In the genomic region with DNA sequence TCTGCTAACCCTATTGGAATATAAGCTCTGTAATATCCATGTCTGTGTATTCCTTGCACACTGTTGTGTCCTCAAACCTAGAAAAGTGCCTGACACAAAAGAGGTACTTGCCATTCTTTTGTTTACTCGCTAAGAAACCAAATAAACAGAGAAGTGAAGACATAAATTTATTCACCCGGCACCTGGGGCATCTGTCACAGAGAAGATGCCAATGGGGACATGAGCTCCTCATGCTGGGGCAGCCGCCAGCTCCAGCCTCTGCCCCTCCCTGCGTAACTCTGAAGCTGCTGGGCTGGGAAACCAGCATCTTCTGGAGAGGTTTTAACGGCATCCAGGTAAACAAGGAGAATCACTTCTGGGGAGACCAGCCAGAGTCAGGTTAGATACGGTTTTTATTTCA, we compare ENCODE assay signal across 30 cellular contexts.
"Had no signal": no experiment of that assay in that cellular context is flagged by ENCODE, and none has a peak within 500 bp of the region (broad histone marks: within the 10 kb centered on the region; RNA-seq: fewer than 3 reads in every experiment).

No MANE protein-coding gene starts in this region.

- H3K27ac ChIP-seq: brain microvascular endothelial cell, esophagus muscularis mucosa, foreskin keratinocyte, gastroesophageal sphincter, heart right ventricle had no signal

- H3K9me3 ChIP-seq: esophagus muscularis mucosa, gastroesophageal sphincter, heart right ventricle had no signal

- DNase-seq: activated CD4-positive, alpha-beta memory T cell treated with anti-CD3 and anti-CD28 coated beads for 36 hours; activated CD4-positive, alpha-beta T cell treated with anti-CD3 and anti-CD28 coated beads for 36 hours; activated CD4-positive, alpha-beta T cell treated with anti-CD3 and anti-CD28 coated beads, Interleukin-2, amount 10 ng/mL, durations not matched to agents 24 days and 14 days; activated CD4-positive, CD25-positive, alpha-beta regulatory T cell; activated CD4-positive, CD25-positive, alpha-beta regulatory T cell treated with anti-CD3 and anti-CD28 coated beads, Interleukin-2, amount 50 U/mL, for 72 hours; activated CD8-positive, alpha-beta memory T cell treated with anti-CD3 and anti-CD28 coated beads, Interleukin-2, amount 10 ng/mL, durations not matched to agents 7 days and 5 days; activated CD8-positive, alpha-beta memory T cell treated with anti-CD3 and anti-CD28 coated beads, Interleukin-2, amount 50 U/mL, for 4 hours; activated CD8-positive, alpha-beta T cell treated with anti-CD3 and anti-CD28 coated beads, Interleukin-2, amount 10 ng/mL, durations not matched to agents 7 days and 5 days; activated gamma-delta T cell; activated naive CD4-positive, alpha-beta T cell; activated naive CD4-positive, alpha-beta T cell treated with anti-CD3 and anti-CD28 coated beads, Interleukin-2, amount 10 ng/mL, durations not matched to agents 7 days and 5 days; activated T-cell treated with anti-CD3 and anti-CD28 coated beads, Interleukin-2, amount 50 U/mL, for 1 hour; activated T-cell treated with anti-CD3 and anti-CD28 coated beads, Interleukin-2, amount 50 U/mL, for 48 hours; amniotic stem cell; anterior cingulate cortex; brain microvascular endothelial cell; cortex of kidney; dermis blood vessel endothelial cell; effector CD4-positive, alpha-beta T cell; effector memory CD8-positive, alpha-beta T cell; erythroblast; foreskin keratinocyte; heart right ventricle; T-helper 2 cell had no signal

- H3K36me3 ChIP-seq: brain microvascular endothelial cell had no signal

- H3K27me3 ChIP-seq: brain microvascular endothelial cell, esophagus muscularis mucosa, foreskin keratinocyte, gastroesophageal sphincter, heart right ventricle had no signal

- H3K4me3 ChIP-seq: esophagus muscularis mucosa, gastroesophageal sphincter, heart right ventricle had no signal

- H3K4me1 ChIP-seq: foreskin keratinocyte had no signal

- FAIRE-seq: astrocyte, bronchial epithelial cell, colon had no signal

- ATAC-seq: activated CD4-positive, alpha-beta T cell treated with anti-CD3 and anti-CD28 coated beads for 36 hours; activated CD8-positive, alpha-beta memory T cell treated with anti-CD3 and anti-CD28 coated beads, Interleukin-2, amount 10 ng/mL, durations not matched to agents 7 days and 5 days; activated CD8-positive, alpha-beta T cell treated with anti-CD3 and anti-CD28 coated beads, Interleukin-2, amount 10 ng/mL, durations not matched to agents 7 days and 5 days; activated naive CD4-positive, alpha-beta T cell treated with anti-CD3 and anti-CD28 coated beads, Interleukin-2, amount 50 U/mL, for 72 hours; effector memory CD8-positive, alpha-beta T cell; foreskin keratinocyte; gastroesophageal sphincter; heart right ventricle had no signal
